8 cellular contexts compared by ENCODE assay signal in the genomic region with DNA sequence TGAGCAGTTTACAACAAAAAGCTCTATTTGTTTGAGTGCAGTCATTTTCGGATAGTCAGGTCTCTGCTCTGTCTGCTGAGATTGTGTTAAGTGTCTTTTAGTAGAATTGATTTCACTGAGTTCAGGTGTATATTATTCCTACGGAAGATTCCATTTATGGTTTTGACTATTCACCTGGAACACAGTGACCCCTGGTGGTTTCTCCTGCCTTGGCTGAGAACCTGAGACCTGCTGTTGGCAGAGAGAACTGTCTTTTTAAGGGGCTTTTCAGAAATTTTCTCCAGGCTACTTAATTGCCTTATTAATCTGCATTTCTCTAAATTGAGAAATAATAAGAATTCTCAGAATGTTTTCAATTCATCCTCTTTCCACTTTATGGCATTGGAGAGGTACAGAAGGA.
DNase-seq lines count a peak whose midpoint lies in the region; ATAC-seq and TF ChIP-seq lines count a peak whose summit lies in the region.

No MANE protein-coding gene starts in this region.

- H3K4me3 ChIP-seq in HCT116 (replicated peaks in 1 of 2; ENCODE audit: low read depth in 1 of 2, low read length in 2 of 2) (no peak overlapping the region), RWPE2 (ENCODE audit: severe bottlenecking) (no peak overlapping the region), gastrocnemius medialis (no peak overlapping the region)

- ATAC-seq in HCT116 (peak; percentile 87), RWPE2 (ENCODE audit: low read depth) (no peak; the same call in 2 of the 3 replicates), gastrocnemius medialis (no peak)

- H4K20me1 ChIP-seq in HCT116 (ENCODE audit: insufficient read depth): no peaks in the 10 kb centered on the region

- no peaks in the 10 kb centered on the region for H3K79me2 ChIP-seq in HCT116 (ENCODE audit: insufficient read depth, low read length)

- no peaks in the 10 kb centered on the region for H3K27me3 ChIP-seq in HCT116 (ENCODE audit: insufficient read depth, low read length)
- H3K27me3 ChIP-seq in RWPE2 (ENCODE audit: insufficient read depth, poor library complexity, severe bottlenecking): no peaks in the 10 kb centered on the region
- no peaks in the 10 kb centered on the region for H3K27me3 ChIP-seq in gastrocnemius medialis

- no peak overlapping the region for H3K4me2 ChIP-seq in HCT116 (ENCODE audit: low read length)

- TF ChIP-seq POLR2A in HCT116 (IDR thresholded peaks at IDR 0.05; ENCODE audit: borderline replicate concordance, extremely low read depth, insufficient read depth, insufficient read length) (no peak), gastrocnemius medialis (IDR thresholded peaks at IDR 0.05) (no peak)

- TF ChIP-seq CTCF in HCT116 (IDR thresholded peaks at IDR 0.05 in 2 of 3, conservative IDR thresholded peaks at IDR 0.05 in 1 of 3; ENCODE audit: borderline replicate concordance in 1 of 3, insufficient read depth in 1 of 3, low read depth in 2 of 3, low read length in 2 of 3) (peak; percentile 65 to 84 (median 84); a peak in 5 of 6 replicates), RWPE2 (IDR thresholded peaks at IDR 0.05; ENCODE audit: poor library complexity, severe bottlenecking) (peak; percentile 60), gastrocnemius medialis (IDR thresholded peaks at IDR 0.05 in 4 of 5, conservative IDR thresholded peaks at IDR 0.05 in 1 of 5) (peak in 1 of 5 experiments; percentile 19)

- H3K36me3 ChIP-seq in HCT116 (ENCODE audit: control insufficient read depth in 1 of 2, insufficient read depth in 2 of 2, low read length in 2 of 2): no peaks in the 10 kb centered on the region
- no peaks in the 10 kb centered on the region for H3K36me3 ChIP-seq in RWPE2 (ENCODE audit: low read depth)
- H3K36me3 ChIP-seq in gastrocnemius medialis: no peaks in the 10 kb centered on the region

- H3K4me1 ChIP-seq in HCT116 (ENCODE audit: control insufficient read depth in 1 of 2, insufficient read depth in 2 of 2, low read length in 2 of 2) (no peaks in the 10 kb centered on the region), RWPE2 (ENCODE audit: insufficient read depth, poor library complexity, severe bottlenecking) (no peaks in the 10 kb centered on the region), gastrocnemius medialis (no peaks in the 10 kb centered on the region)

- TF ChIP-seq RAD21 in HCT116 (IDR thresholded peaks at IDR 0.05; ENCODE audit: low read depth): peak; percentile 79

- intact Hi-C loops in HCT116 (cut with micrococcal nuclease) (loop anchor here (1.0 to 10.0 kb wide), 4 partner anchors 420 to 1679 kb away; no protein-coding TSS in a partner anchor), gastrocnemius medialis (cut with DNase I; ENCODE audit: low total_unique reads) (no loop called here)

- no peak overlapping the region for H3K9ac ChIP-seq in HCT116 (ENCODE audit: low read length)

- H3K9me3 ChIP-seq in HCT116 (ENCODE audit: control insufficient read depth in 1 of 2, insufficient read depth in 1 of 2, low read depth in 1 of 2, low read length in 2 of 2): no peaks in the 10 kb centered on the region
- no peaks in the 10 kb centered on the region for H3K9me3 ChIP-seq in RWPE2 (ENCODE audit: severe bottlenecking)
- H3K9me3 ChIP-seq in gastrocnemius medialis: no peaks in the 10 kb centered on the region

- POLR2A ChIA-PET in HCT116 (lab: Charles Lee): no interaction called here

- BruUV-seq in HCT116 (replicated peaks; lab: Mats Ljungman, UMichigan): no TSS peak

- CTCF ChIA-PET in HCT116 (lab: Charles Lee): interaction anchor here (1.3 kb wide), 1 partner anchor 1678 kb away, joined by 5 read pairs; no protein-coding TSS in a partner anchor

- in situ Hi-C loops in gastrocnemius medialis (cut with MboI; ENCODE audit: low sequenced_read_pairs in 4 of 4): no loop called here

- RAD21 ChIA-PET in HCT116 (lab: Charles Lee; ENCODE audit: low non-redundant PET in 1 of 2, low total read pairs in 2 of 2, uncharacterized antibody in 2 of 2, unreplicated experiment in 2 of 2): no interaction called here

- H3K27ac ChIP-seq in HCT116 (ENCODE audit: low read depth, low read length) (no peak overlapping the region), RWPE2 (ENCODE audit: poor library complexity, severe bottlenecking) (no peak overlapping the region), gastrocnemius medialis (no peak overlapping the region)

- DNase-seq in DMS53 (lab: John Stamatoyannopoulos, UW): peak; percentile 73
- peak; percentile 53 for DNase-seq in HCT116 (ENCODE audit: low read depth, low spot score)
- no peak for DNase-seq in RWPE2 (ENCODE audit: low spot score)
- DNase-seq in iPS-NIHi11 (ENCODE audit: low spot score): peak; percentile 59
- DNase-seq in gastrocnemius medialis: no peak
- DNase-seq in GM19238 (ENCODE audit: insufficient read length, low spot score): no peak
- DNase-seq in HCEC 1CT: no peak
- DNase-seq in activated T-cell treated with anti-CD3 and anti-CD28 coated beads, Interleukin-2, amount 50 U/mL, for 1 hour: no peak

- no peaks in the 10 kb centered on the region for H3K9me2 ChIP-seq in HCT116 (ENCODE audit: insufficient read depth)

- peak overlapping the region; percentile 7 for H2AFZ ChIP-seq in HCT116 (ENCODE audit: low read depth, low read length, poor library complexity, severe bottlenecking)

TF ChIP-seq in HCT116, 20 proteins besides CTCF, POLR2A, EP300 and RAD21:
- no peak for TF ChIP-seq ELF1 (IDR thresholded peaks at IDR 0.05; ENCODE audit: borderline replicate concordance, low read depth)
- TF ChIP-seq SP1 (IDR thresholded peaks at IDR 0.05; ENCODE audit: low read depth): no peak
- TF ChIP-seq FOSL1 (IDR thresholded peaks at IDR 0.05; ENCODE audit: low read depth): no peak
- TF ChIP-seq POLR2AphosphoS5 (IDR thresholded peaks at IDR 0.05; ENCODE audit: low read depth, low read length): no peak
- TF ChIP-seq, protein P1, sequence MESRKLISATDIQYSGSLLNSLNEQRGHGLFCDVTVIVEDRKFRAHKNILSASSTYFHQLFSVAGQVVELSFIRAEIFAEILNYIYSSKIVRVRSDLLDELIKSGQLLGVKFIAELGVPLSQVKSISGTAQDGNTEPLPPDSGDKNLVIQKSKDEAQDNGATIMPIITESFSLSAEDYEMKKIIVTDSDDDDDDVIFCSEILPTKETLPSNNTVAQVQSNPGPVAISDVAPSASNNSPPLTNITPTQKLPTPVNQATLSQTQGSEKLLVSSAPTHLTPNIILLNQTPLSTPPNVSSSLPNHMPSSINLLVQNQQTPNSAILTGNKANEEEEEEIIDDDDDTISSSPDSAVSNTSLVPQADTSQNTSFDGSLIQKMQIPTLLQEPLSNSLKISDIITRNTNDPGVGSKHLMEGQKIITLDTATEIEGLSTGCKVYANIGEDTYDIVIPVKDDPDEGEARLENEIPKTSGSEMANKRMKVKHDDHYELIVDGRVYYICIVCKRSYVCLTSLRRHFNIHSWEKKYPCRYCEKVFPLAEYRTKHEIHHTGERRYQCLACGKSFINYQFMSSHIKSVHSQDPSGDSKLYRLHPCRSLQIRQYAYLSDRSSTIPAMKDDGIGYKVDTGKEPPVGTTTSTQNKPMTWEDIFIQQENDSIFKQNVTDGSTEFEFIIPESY (IDR thresholded peaks at IDR 0.05; ENCODE audit: extremely low read depth, insufficient replicate concordance, low read length): no peak
- 0 out of 2 replicates have a peak, but pooled peaks have one; percentile 35 for TF ChIP-seq SRF (IDR thresholded peaks at IDR 0.05; ENCODE audit: low read depth)
- no peak for TF ChIP-seq CEBPB (IDR thresholded peaks at IDR 0.05; ENCODE audit: low read depth)

Comparison
In these comparisons a context has a peak if more than half of its experiments do, and no peak if none do; other contexts are left out.
1. DNase-seq: peak in DMS53 (single experiment), HCT116 (single experiment) and iPS-NIHi11 (single experiment); none in RWPE2 (single experiment), gastrocnemius medialis (0 of 2), GM19238 (single experiment), HCEC 1CT (single experiment) and activated T-cell treated with anti-CD3 and anti-CD28 coated beads, Interleukin-2, amount 50 U/mL, for 1 hour (single experiment).